In the genomic region with DNA sequence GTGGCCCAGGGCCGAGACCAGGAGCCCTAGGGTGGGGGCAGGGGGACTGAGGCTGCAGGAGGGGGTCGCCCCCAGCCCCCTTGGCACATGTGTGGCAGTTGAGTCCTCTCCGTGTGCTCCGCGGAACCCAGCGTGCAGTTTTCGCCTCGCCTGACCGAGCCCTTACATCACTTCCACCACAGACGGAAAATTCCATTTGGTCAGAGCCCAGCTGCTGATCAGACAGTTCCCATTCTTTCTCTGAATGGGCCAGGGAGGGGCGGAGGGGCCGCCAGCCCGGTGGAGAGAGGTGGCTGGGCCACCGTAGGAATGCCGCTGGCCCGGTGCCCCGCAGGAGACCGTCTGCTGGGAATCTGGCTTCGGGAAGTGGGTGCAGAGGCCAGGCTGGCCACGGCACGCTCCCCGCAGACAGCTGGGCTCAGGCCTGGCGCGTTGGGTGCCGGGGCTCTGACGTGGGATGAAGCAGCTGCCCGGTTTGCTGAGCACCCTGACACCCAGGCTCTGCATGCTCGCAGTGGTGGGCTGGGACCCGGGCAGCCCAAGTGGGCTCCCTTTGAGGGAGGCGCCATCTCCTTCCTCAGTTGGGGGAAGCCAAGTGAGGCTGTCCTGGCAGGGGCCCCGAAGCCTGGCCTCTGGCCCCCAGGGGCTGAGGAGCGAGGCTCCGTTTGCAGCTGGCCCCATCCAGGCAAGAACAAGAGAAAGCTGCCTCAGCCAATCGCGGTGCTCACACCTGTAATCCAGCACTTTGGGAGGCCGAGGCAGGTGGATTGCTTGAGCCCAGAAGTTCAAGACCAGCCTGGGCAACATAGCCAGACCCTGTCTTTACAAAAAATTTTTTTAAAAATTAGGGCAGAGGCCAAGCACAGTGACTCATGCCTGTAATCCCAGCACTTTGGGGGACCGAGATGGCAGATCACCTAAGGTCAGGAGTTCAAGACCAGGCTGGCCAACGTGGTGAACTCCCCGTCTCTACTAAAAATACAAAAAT, we compare ENCODE assay signal across 2 cellular contexts.
TF ChIP-seq lines count a peak whose summit lies in the region.

No MANE protein-coding gene starts in this region.

TF ChIP-seq in HEK293, 187 proteins besides CTCF, POLR2A, EP300 and RAD21 (continued from another document and continues in another):
- TF ChIP-seq HIC1 (tag by site-specific recombination; IDR thresholded peaks at IDR 0.05) (no peak), ZNF362 (tag by site-specific recombination; IDR thresholded peaks at IDR 0.05) (no peak), ZNF596 (tag by site-specific recombination; IDR thresholded peaks at IDR 0.05) (no peak), KLF9 (tag by site-specific recombination; IDR thresholded peaks at IDR 0.05; ENCODE audit: low read depth) (no peak), ZNF600 (tag by site-specific recombination; IDR thresholded peaks at IDR 0.05) (peak; percentile 66), ZNF701 (tag by site-specific recombination; IDR thresholded peaks at IDR 0.05) (no peak), ZSCAN16 (tag by site-specific recombination; IDR thresholded peaks at IDR 0.05) (0 out of 2 replicates have a peak, but pooled peaks have one; percentile 56), SCRT2 (tag by site-specific recombination; IDR thresholded peaks at IDR 0.05) (no peak), ZFP37 (tag by site-specific recombination; IDR thresholded peaks at IDR 0.05) (no peak), ZNF449 (tag by site-specific recombination; IDR thresholded peaks at IDR 0.05) (peak; percentile 70; the same call in 1 of the 2 replicates), SCRT1 (tag by site-specific recombination; IDR thresholded peaks at IDR 0.05; ENCODE audit: borderline replicate concordance) (no peak), RBAK (tag by site-specific recombination; IDR thresholded peaks at IDR 0.05) (no peak), ZNF114 (tag by site-specific recombination; IDR thresholded peaks at IDR 0.05) (no peak), ZNF629 (tag by site-specific recombination; IDR thresholded peaks at IDR 0.05) (no peak), ZNF37A (tag by site-specific recombination; IDR thresholded peaks at IDR 0.05) (no peak), ZSCAN30 (tag by site-specific recombination; IDR thresholded peaks at IDR 0.05) (no peak)
- TF ChIP-seq, protein P1, sequence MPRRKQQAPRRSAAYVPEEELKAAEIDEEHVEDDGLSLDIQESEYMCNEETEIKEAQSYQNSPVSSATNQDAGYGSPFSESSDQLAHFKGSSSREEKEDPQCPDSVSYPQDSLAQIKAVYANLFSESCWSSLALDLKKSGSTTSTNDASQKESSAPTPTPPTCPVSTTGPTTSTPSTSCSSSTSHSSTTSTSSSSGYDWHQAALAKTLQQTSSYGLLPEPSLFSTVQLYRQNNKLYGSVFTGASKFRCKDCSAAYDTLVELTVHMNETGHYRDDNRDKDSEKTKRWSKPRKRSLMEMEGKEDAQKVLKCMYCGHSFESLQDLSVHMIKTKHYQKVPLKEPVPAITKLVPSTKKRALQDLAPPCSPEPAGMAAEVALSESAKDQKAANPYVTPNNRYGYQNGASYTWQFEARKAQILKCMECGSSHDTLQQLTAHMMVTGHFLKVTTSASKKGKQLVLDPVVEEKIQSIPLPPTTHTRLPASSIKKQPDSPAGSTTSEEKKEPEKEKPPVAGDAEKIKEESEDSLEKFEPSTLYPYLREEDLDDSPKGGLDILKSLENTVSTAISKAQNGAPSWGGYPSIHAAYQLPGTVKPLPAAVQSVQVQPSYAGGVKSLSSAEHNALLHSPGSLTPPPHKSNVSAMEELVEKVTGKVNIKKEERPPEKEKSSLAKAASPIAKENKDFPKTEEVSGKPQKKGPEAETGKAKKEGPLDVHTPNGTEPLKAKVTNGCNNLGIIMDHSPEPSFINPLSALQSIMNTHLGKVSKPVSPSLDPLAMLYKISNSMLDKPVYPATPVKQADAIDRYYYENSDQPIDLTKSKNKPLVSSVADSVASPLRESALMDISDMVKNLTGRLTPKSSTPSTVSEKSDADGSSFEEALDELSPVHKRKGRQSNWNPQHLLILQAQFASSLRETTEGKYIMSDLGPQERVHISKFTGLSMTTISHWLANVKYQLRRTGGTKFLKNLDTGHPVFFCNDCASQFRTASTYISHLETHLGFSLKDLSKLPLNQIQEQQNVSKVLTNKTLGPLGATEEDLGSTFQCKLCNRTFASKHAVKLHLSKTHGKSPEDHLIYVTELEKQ (tag by site-specific recombination; IDR thresholded peaks at IDR 0.05; ENCODE audit: borderline replicate concordance), result no peak

TF ChIP-seq in SK-N-SH, 30 proteins besides CTCF, POLR2A, EP300 and RAD21 (continued from another document):
- TF ChIP-seq CHD2 (IDR thresholded peaks at IDR 0.05; ENCODE audit: low read length, partially characterized antibody) (no peak), RXRA (IDR thresholded peaks at IDR 0.05; ENCODE audit: borderline replicate concordance, low read depth) (no peak; the same call in 1 of the 2 replicates), TCF12 (IDR thresholded peaks at IDR 0.05) (peak; percentile 90), FOSL2 (IDR thresholded peaks at IDR 0.05; ENCODE audit: borderline replicate concordance, low read depth) (no peak; the same call in 1 of the 2 replicates), RCOR1 (IDR thresholded peaks at IDR 0.05; ENCODE audit: low read length) (peak; percentile 77), GATA2 (CRISPR knock-in tag; IDR thresholded peaks at IDR 0.05) (no peak), MXI1 (IDR thresholded peaks at IDR 0.05; ENCODE audit: low read depth, low read length) (no peak), ELF1 (IDR thresholded peaks at IDR 0.05) (no peak; the same call in 1 of the 2 replicates), FOXM1 (IDR thresholded peaks at IDR 0.05; ENCODE audit: low read depth) (peak; percentile 59; the same call in 1 of the 2 replicates), MAX (IDR thresholded peaks at IDR 0.05; ENCODE audit: low read depth) (peak; percentile 93), SMC3 (IDR thresholded peaks at IDR 0.05; ENCODE audit: low read depth, low read length) (no peak), MEF2A (IDR thresholded peaks at IDR 0.05; ENCODE audit: borderline replicate concordance, low read depth) (no peak), EZH2phosphoT487 (IDR thresholded peaks at IDR 0.05; ENCODE audit: borderline replicate concordance, low read depth) (no peak), TAF1 (IDR thresholded peaks at IDR 0.05; ENCODE audit: borderline replicate concordance, low read depth, low read length) (peak; percentile 27), GABPA (IDR thresholded peaks at IDR 0.05; ENCODE audit: low read depth) (peak; percentile 53; the same call in 1 of the 2 replicates), POLR2AphosphoS5 (IDR thresholded peaks at IDR 0.05; ENCODE audit: low read depth, low read length) (peak; percentile 56), SIN3A (IDR thresholded peaks at IDR 0.05; ENCODE audit: borderline replicate concordance, low read depth, low read length) (peak; percentile 92; the same call in 1 of the 2 replicates), REST (IDR thresholded peaks at IDR 0.05; ENCODE audit: low read depth, low read length) (peak; percentile 64; the same call in 1 of the 2 replicates), NRF1 (IDR thresholded peaks at IDR 0.05; ENCODE audit: low read depth, low read length) (no peak), TEAD4 (IDR thresholded peaks at IDR 0.05; ENCODE audit: borderline replicate concordance, insufficient read depth) (peak; percentile 93; the same call in 1 of the 2 replicates), RFX5 (IDR thresholded peaks at IDR 0.05; ENCODE audit: low read length) (no peak), FOXJ3 (CRISPR knock-in tag; IDR thresholded peaks at IDR 0.05) (no peak), PBX3 (IDR thresholded peaks at IDR 0.05) (peak; percentile 77), YY1 (IDR thresholded peaks at IDR 0.05; ENCODE audit: low read depth) (no peak), JUND (IDR thresholded peaks at IDR 0.05) (no peak; the same call in 1 of the 2 replicates)
- TF ChIP-seq, protein P2, sequence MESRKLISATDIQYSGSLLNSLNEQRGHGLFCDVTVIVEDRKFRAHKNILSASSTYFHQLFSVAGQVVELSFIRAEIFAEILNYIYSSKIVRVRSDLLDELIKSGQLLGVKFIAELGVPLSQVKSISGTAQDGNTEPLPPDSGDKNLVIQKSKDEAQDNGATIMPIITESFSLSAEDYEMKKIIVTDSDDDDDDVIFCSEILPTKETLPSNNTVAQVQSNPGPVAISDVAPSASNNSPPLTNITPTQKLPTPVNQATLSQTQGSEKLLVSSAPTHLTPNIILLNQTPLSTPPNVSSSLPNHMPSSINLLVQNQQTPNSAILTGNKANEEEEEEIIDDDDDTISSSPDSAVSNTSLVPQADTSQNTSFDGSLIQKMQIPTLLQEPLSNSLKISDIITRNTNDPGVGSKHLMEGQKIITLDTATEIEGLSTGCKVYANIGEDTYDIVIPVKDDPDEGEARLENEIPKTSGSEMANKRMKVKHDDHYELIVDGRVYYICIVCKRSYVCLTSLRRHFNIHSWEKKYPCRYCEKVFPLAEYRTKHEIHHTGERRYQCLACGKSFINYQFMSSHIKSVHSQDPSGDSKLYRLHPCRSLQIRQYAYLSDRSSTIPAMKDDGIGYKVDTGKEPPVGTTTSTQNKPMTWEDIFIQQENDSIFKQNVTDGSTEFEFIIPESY (IDR thresholded peaks at IDR 0.05; ENCODE audit: borderline replicate concordance, low read depth), result peak; percentile 69; the same call in 1 of the 2 replicates
- TF ChIP-seq, protein P3, sequence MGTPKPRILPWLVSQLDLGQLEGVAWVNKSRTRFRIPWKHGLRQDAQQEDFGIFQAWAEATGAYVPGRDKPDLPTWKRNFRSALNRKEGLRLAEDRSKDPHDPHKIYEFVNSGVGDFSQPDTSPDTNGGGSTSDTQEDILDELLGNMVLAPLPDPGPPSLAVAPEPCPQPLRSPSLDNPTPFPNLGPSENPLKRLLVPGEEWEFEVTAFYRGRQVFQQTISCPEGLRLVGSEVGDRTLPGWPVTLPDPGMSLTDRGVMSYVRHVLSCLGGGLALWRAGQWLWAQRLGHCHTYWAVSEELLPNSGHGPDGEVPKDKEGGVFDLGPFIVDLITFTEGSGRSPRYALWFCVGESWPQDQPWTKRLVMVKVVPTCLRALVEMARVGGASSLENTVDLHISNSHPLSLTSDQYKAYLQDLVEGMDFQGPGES (IDR thresholded peaks at IDR 0.05; ENCODE audit: low read depth, low read length), result no peak
- TF ChIP-seq, protein P4, sequence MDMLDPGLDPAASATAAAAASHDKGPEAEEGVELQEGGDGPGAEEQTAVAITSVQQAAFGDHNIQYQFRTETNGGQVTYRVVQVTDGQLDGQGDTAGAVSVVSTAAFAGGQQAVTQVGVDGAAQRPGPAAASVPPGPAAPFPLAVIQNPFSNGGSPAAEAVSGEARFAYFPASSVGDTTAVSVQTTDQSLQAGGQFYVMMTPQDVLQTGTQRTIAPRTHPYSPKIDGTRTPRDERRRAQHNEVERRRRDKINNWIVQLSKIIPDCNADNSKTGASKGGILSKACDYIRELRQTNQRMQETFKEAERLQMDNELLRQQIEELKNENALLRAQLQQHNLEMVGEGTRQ (IDR thresholded peaks at IDR 0.05; ENCODE audit: borderline replicate concordance, low read depth, low read length), result no peak
